ENCODE assay signal across 15 cellular contexts in the genomic region with DNA sequence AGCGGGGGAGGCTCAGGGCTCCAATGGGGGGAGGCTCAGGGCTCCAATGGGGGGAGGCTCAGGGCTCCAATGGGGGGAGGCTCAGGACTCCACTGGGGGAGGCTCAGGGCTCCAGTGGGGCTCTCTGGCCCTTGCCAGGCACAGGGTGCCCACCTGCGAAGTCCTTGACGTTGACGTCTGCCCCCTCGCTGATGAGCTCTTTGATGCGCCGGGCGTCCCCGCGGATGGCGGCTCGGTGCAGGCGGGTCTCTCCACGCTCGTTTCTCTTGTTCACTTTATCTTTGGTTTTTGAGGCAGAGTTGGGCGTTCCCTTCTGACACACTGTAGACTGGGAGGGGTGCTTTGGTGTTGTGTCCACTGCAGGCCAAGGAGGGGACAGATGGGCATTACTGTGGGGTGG.
DNase-seq lines count a peak whose midpoint lies in the region; ATAC-seq and TF ChIP-seq lines count a peak whose summit lies in the region.
"Had no signal": no experiment of that assay in that cellular context is flagged by ENCODE, and none has a peak within 500 bp of the region (broad histone marks: within the 10 kb centered on the region; RNA-seq: fewer than 3 reads in every experiment).

No MANE protein-coding gene starts in this region.

- ATAC-seq in activated T-cell treated with anti-CD3 and anti-CD28 coated beads, Interleukin-2, amount 50 U/mL, for 4 hours = no peak
- ATAC-seq in WTC11 (no peak), HG03432 (IDR thresholded peaks at IDR 0.05; ENCODE audit: unreplicated experiment) (no peak), GM21423 (IDR thresholded peaks at IDR 0.05; ENCODE audit: unreplicated experiment) (no peak)

- peaks cover 65% of the 10 kb centered on the region for H3K36me3 Mint-ChIP-seq in activated T-cell treated with anti-CD3 and anti-CD28 coated beads, Interleukin-2, amount 50 U/mL, for 24 hours (ENCODE audit: low read depth)
- peaks cover 9% of the 10 kb centered on the region for H3K36me3 Mint-ChIP-seq in activated T-cell treated with anti-CD3 and anti-CD28 coated beads, Interleukin-2, amount 50 U/mL, for 4 hours (ENCODE audit: insufficient read depth)
- peaks cover 19% of the 10 kb centered on the region for H3K36me3 Mint-ChIP-seq in WTC11

- TF ChIP-seq CTCF in WTC11 (IDR thresholded peaks at IDR 0.05) = no peak

- no peaks in the 10 kb centered on the region for H3K27me3 Mint-ChIP-seq in activated T-cell treated with anti-CD3 and anti-CD28 coated beads, Interleukin-2, amount 50 U/mL, for 24 hours
- H3K27me3 Mint-ChIP-seq in activated T-cell treated with anti-CD3 and anti-CD28 coated beads, Interleukin-2, amount 50 U/mL, for 4 hours (ENCODE audit: low read depth) = no peaks in the 10 kb centered on the region
- H3K27me3 Mint-ChIP-seq in WTC11 (ENCODE audit: low read depth) = no peaks in the 10 kb centered on the region
- H3K27me3 Mint-ChIP-seq: CD4-positive, alpha-beta T cell had no signal

- H3K27me3 ChIP-seq in BLaER1 treated with 17β-estradiol and CSF1 and Interleukin-3, amounts not matched to agents 10 nM and 100 nM = no peaks in the 10 kb centered on the region
- no peaks in the 10 kb centered on the region for H3K27me3 ChIP-seq in iPS-15b (ENCODE audit: control insufficient read depth, insufficient read depth, low read length)

- H3K4me3 ChIP-seq in BLaER1 treated with 17β-estradiol and CSF1 and Interleukin-3, amounts not matched to agents 10 nM and 100 nM = no peak overlapping the region
- H3K4me3 ChIP-seq in iPS-15b (ENCODE audit: low read depth, low read length) = peak overlapping the region; percentile 18

- no peak for TF ChIP-seq POLR2A in erythroblast (IDR thresholded peaks at IDR 0.05; ENCODE audit: low read length)

- peaks cover 89 to 100% (median 100%) of the 10 kb centered on the region in 11 experiments for H4K20me1 ChIP-seq in BLaER1 treated with 17β-estradiol and CSF1 and Interleukin-3, amounts not matched to agents 10 nM and 100 nM

- H3K9me3 Mint-ChIP-seq in activated T-cell treated with anti-CD3 and anti-CD28 coated beads, Interleukin-2, amount 50 U/mL, for 24 hours = no peaks in the 10 kb centered on the region
- H3K9me3 Mint-ChIP-seq in activated T-cell treated with anti-CD3 and anti-CD28 coated beads, Interleukin-2, amount 50 U/mL, for 4 hours = no peaks in the 10 kb centered on the region
- no peaks in the 10 kb centered on the region for H3K9me3 Mint-ChIP-seq in WTC11
- H3K9me3 Mint-ChIP-seq: CD4-positive, alpha-beta T cell had no signal

- H3K36me3 ChIP-seq in BLaER1 treated with 17β-estradiol and CSF1 and Interleukin-3, amounts not matched to agents 10 nM and 100 nM = peaks cover 55 to 87% (median 78%) of the 10 kb centered on the region in 11 experiments
- H3K36me3 ChIP-seq in iPS-15b (ENCODE audit: control insufficient read depth, insufficient read depth, low read length) = peaks cover 36% of the 10 kb centered on the region

- peaks cover 12 to 65% (median 57%) of the 10 kb centered on the region in 10 experiments; a peak in 19 of 20 replicates for H3K4me1 ChIP-seq in BLaER1 treated with 17β-estradiol and CSF1 and Interleukin-3, amounts not matched to agents 10 nM and 100 nM
- H3K4me1 ChIP-seq in iPS-15b (ENCODE audit: control insufficient read depth, insufficient read depth, low read length) = peaks cover 40% of the 10 kb centered on the region

- H3K27ac Mint-ChIP-seq in activated T-cell treated with anti-CD3 and anti-CD28 coated beads, Interleukin-2, amount 50 U/mL, for 24 hours = peak overlapping the region; percentile 77
- H3K27ac Mint-ChIP-seq in WTC11 = peak overlapping the region; percentile 99

- peak overlapping the region in 9 of 11 experiments; percentile 3 to 86 (median 72); a peak in 16 of 22 replicates for H3K4me2 ChIP-seq in BLaER1 treated with 17β-estradiol and CSF1 and Interleukin-3, amounts not matched to agents 10 nM and 100 nM
- H3K4me2 ChIP-seq: KMS-11 had no signal

- H3K9ac ChIP-seq in BLaER1 treated with 17β-estradiol and CSF1 and Interleukin-3, amounts not matched to agents 10 nM and 100 nM = peak overlapping the region in 8 of 11 experiments; percentile 8 to 52 (median 24); a peak in 9 of 22 replicates
- no peak overlapping the region for H3K9ac ChIP-seq in iPS-15b (ENCODE audit: low read depth, low read length)
- H3K9ac ChIP-seq: KMS-11 had no signal

- POLR2A ChIA-PET in WTC11 (lab: Charles Lee) = no interaction called here

- no peak for DNase-seq in activated T-cell treated with anti-CD3 and anti-CD28 coated beads, Interleukin-2, amount 50 U/mL, for 24 hours
- no peak for DNase-seq in activated T-cell treated with anti-CD3 and anti-CD28 coated beads, Interleukin-2, amount 50 U/mL, for 4 hours
- DNase-seq in WTC11 (ENCODE audit: low spot score) = no peak
- no peak for DNase-seq in erythroblast (lab: John Stamatoyannopoulos, UW)
- DNase-seq: 8988T; Calu3; CD4-positive, alpha-beta T cell; NCI-H1092; NCI-H2227 treated with DMSO at 0.1 percent for 48 hours; NCI-H524 treated with DMSO at 0.1 percent for 48 hours had no signal

- CTCF ChIA-PET in WTC11 (lab: Charles Lee) = interaction anchor here (1.0 to 8.2 kb wide), 5 partner anchors 18 to 104 kb away, joined by 3 to 89 read pairs (median 3); no protein-coding TSS in a partner anchor

- peaks cover 16% of the 10 kb centered on the region for H3K4me1 Mint-ChIP-seq in activated T-cell treated with anti-CD3 and anti-CD28 coated beads, Interleukin-2, amount 50 U/mL, for 24 hours (ENCODE audit: low read depth)
- H3K4me1 Mint-ChIP-seq in activated T-cell treated with anti-CD3 and anti-CD28 coated beads, Interleukin-2, amount 50 U/mL, for 4 hours (ENCODE audit: low read depth) = peaks cover 5% of the 10 kb centered on the region
- H3K4me1 Mint-ChIP-seq in WTC11 = peaks cover 52% of the 10 kb centered on the region

- no peak overlapping the region for H3K4me3 Mint-ChIP-seq in activated T-cell treated with anti-CD3 and anti-CD28 coated beads, Interleukin-2, amount 50 U/mL, for 24 hours
- no peak overlapping the region for H3K4me3 Mint-ChIP-seq in activated T-cell treated with anti-CD3 and anti-CD28 coated beads, Interleukin-2, amount 50 U/mL, for 4 hours
- peak overlapping the region; percentile 47 for H3K4me3 Mint-ChIP-seq in WTC11
- H3K4me3 Mint-ChIP-seq: CD4-positive, alpha-beta T cell had no signal

- no peaks in the 10 kb centered on the region for H3K9me3 ChIP-seq in BLaER1 treated with 17β-estradiol and CSF1 and Interleukin-3, amounts not matched to agents 10 nM and 100 nM (replicated peaks in 1 of 11)
- H3K9me3 ChIP-seq in iPS-15b (ENCODE audit: control insufficient read depth, insufficient read depth, low read length) = no peaks in the 10 kb centered on the region

- peak overlapping the region in 5 of 11 experiments; percentile 8 to 36 (median 28); a peak in 3 of 22 replicates for H3K27ac ChIP-seq in BLaER1 treated with 17β-estradiol and CSF1 and Interleukin-3, amounts not matched to agents 10 nM and 100 nM
- H3K27ac ChIP-seq: KMS-11 had no signal

TF ChIP-seq in WTC11, 78 proteins besides CTCF, POLR2A, EP300 and RAD21 (continues in another document):
- TF ChIP-seq, protein P1, sequence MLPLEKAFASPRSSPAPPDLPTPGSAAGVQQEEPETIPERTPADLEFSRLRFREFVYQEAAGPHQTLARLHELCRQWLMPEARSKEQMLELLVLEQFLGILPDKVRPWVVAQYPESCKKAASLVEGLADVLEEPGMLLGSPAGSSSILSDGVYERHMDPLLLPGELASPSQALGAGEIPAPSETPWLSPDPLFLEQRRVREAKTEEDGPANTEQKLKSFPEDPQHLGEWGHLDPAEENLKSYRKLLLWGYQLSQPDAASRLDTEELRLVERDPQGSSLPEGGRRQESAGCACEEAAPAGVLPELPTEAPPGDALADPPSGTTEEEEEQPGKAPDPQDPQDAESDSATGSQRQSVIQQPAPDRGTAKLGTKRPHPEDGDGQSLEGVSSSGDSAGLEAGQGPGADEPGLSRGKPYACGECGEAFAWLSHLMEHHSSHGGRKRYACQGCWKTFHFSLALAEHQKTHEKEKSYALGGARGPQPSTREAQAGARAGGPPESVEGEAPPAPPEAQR (CRISPR knock-in tag; IDR thresholded peaks at IDR 0.05) = no peak
- TF ChIP-seq TP53 (CRISPR knock-in tag; IDR thresholded peaks at IDR 0.05) (no peak), ZNF219 (CRISPR knock-in tag; IDR thresholded peaks at IDR 0.05; ENCODE audit: borderline replicate concordance) (no peak), JUN (CRISPR knock-in tag; IDR thresholded peaks at IDR 0.05) (no peak), FOXJ3 (CRISPR knock-in tag; IDR thresholded peaks at IDR 0.05; ENCODE audit: borderline replicate concordance) (no peak), ZBTB21 (CRISPR knock-in tag; IDR thresholded peaks at IDR 0.05; ENCODE audit: borderline replicate concordance) (no peak), ETV6 (CRISPR knock-in tag; IDR thresholded peaks at IDR 0.05) (no peak)
- TF ChIP-seq, protein P2, sequence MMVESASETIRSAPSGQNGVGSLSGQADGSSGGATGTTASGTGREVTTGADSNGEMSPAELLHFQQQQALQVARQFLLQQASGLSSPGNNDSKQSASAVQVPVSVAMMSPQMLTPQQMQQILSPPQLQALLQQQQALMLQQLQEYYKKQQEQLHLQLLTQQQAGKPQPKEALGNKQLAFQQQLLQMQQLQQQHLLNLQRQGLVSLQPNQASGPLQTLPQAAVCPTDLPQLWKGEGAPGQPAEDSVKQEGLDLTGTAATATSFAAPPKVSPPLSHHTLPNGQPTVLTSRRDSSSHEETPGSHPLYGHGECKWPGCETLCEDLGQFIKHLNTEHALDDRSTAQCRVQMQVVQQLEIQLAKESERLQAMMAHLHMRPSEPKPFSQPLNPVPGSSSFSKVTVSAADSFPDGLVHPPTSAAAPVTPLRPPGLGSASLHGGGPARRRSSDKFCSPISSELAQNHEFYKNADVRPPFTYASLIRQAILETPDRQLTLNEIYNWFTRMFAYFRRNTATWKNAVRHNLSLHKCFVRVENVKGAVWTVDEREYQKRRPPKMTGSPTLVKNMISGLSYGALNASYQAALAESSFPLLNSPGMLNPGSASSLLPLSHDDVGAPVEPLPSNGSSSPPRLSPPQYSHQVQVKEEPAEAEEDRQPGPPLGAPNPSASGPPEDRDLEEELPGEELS (CRISPR knock-in tag; IDR thresholded peaks at IDR 0.05) = no peak
- TF ChIP-seq, protein P3, sequence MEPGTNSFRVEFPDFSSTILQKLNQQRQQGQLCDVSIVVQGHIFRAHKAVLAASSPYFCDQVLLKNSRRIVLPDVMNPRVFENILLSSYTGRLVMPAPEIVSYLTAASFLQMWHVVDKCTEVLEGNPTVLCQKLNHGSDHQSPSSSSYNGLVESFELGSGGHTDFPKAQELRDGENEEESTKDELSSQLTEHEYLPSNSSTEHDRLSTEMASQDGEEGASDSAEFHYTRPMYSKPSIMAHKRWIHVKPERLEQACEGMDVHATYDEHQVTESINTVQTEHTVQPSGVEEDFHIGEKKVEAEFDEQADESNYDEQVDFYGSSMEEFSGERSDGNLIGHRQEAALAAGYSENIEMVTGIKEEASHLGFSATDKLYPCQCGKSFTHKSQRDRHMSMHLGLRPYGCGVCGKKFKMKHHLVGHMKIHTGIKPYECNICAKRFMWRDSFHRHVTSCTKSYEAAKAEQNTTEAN (CRISPR knock-in tag; IDR thresholded peaks at IDR 0.05) = no peak
